In genomic region chr6:41577865-41578713, GRCh38 we compare ENCODE assay signal across 8 cellular contexts. TPM values are rescaled to one million over a fixed set of nuclear protein-coding genes. Genes with fewer than 3 reads are reported as not detected.
A peak's percentile ranks its signal among the peaks of the same experiment; 100 is the strongest.
DNase-seq lines count a peak whose midpoint lies in the region; ATAC-seq and TF ChIP-seq lines count a peak whose summit lies in the region.

No MANE protein-coding gene starts in this region.

- peaks cover 2% of the 10 kb centered on the region for H3K36me3 Mint-ChIP-seq in T-helper 17 cell (ENCODE audit: low read depth)

- H3K4me3 ChIP-seq in Loucy (ENCODE audit: low read length, poor library complexity, severe bottlenecking) (no peak overlapping the region), suprapubic skin (no peak overlapping the region)

- TF ChIP-seq EP300 in suprapubic skin (IDR thresholded peaks at IDR 0.05): no peak

- H4K20me1 ChIP-seq in Loucy (ENCODE audit: insufficient read depth, low read length, poor library complexity, severe bottlenecking): no peaks in the 10 kb centered on the region

- ATAC-seq in T-helper 17 cell: no peak
- ATAC-seq in HG03342 (IDR thresholded peaks at IDR 0.05; ENCODE audit: unreplicated experiment): no peak
- no peak for ATAC-seq in GM19397 (IDR thresholded peaks at IDR 0.05; ENCODE audit: unreplicated experiment)

- H3K9me3 ChIP-seq in Loucy (ENCODE audit: insufficient read depth, low read depth, low read length) (no peaks in the 10 kb centered on the region), T-helper 17 cell (ENCODE audit: control insufficient read depth, low read length, poor library complexity, severe bottlenecking) (no peaks in the 10 kb centered on the region), suprapubic skin (no peaks in the 10 kb centered on the region)

- DNase-seq in Ammon's horn (ENCODE audit: low spot score) (peak; percentile 62), T-helper 17 cell (no peak), hepatic stellate cell (ENCODE audit: low spot score) (peak; percentile 77), suprapubic skin (ENCODE audit: low spot score in 2 of 2) (no peak), kidney glomerular epithelial cell (lab: John Stamatoyannopoulos, UW) (no peak)

- H3K36me3 ChIP-seq in Loucy (ENCODE audit: insufficient read depth, low read length): peaks cover 27% of the 10 kb centered on the region; the same call in 1 of the 2 replicates
- peaks cover 4% of the 10 kb centered on the region for H3K36me3 ChIP-seq in suprapubic skin

- H3K27ac Mint-ChIP-seq in T-helper 17 cell: peak overlapping the region; percentile 63

- 44% methylated on average over 9 of the region's 9 CpGs for WGBS in suprapubic skin

- no peaks in the 10 kb centered on the region for H3F3A ChIP-seq in Loucy (ENCODE audit: low read depth)

- H3K4me1 ChIP-seq in Loucy (ENCODE audit: insufficient read depth, low read length, poor library complexity, severe bottlenecking) (peaks cover 18% of the 10 kb centered on the region), suprapubic skin (peaks cover 17% of the 10 kb centered on the region)

- no peak for TF ChIP-seq CTCF in Loucy (conservative IDR thresholded peaks at IDR 0.05; ENCODE audit: low read length)
- TF ChIP-seq CTCF in suprapubic skin (IDR thresholded peaks at IDR 0.05): no peak

- H2AFZ ChIP-seq in Loucy (ENCODE audit: low read length): no peak overlapping the region

- H3K4me1 Mint-ChIP-seq in T-helper 17 cell: peaks cover 15% of the 10 kb centered on the region

- H3K4me3 Mint-ChIP-seq in T-helper 17 cell: peak overlapping the region; percentile 7

- H3K27me3 ChIP-seq in Loucy (ENCODE audit: insufficient read depth, low read length, poor library complexity, severe bottlenecking) (no peaks in the 10 kb centered on the region), suprapubic skin (no peaks in the 10 kb centered on the region)

- H3K27ac ChIP-seq in suprapubic skin: peak overlapping the region; percentile 24

- peak overlapping the region; percentile 13 for H3K4me2 ChIP-seq in Loucy (ENCODE audit: low read depth, low read length, poor library complexity, severe bottlenecking)

- TF ChIP-seq POLR2A in suprapubic skin (IDR thresholded peaks at IDR 0.05): no peak

- H3K9me2 ChIP-seq in Loucy (replicated peaks; ENCODE audit: low read depth, low read length): no peaks in the 10 kb centered on the region

- no peaks in the 10 kb centered on the region for H3K79me2 ChIP-seq in Loucy (ENCODE audit: insufficient read depth, low read length)

- peak overlapping the region; percentile 33 for H3K9ac ChIP-seq in Loucy (ENCODE audit: low read depth, low read length, poor library complexity, severe bottlenecking)

- H3K27me3 Mint-ChIP-seq in T-helper 17 cell: no peaks in the 10 kb centered on the region

RNA-seq across cellular contexts. Expression of gene FOXP4, which starts 31.9 kb away (rescaled TPM):
- 10 to 100 TPM in 1 of 2 donors, 1 to 10 TPM in 1; 7.5 to 10.6 TPM for total RNA-seq in T-helper 17 cell
- 10 to 100 TPM in 2 of 4 donors, 1 to 10 TPM in 2; 8.1 to 12.1 (median 10.4) TPM for total RNA-seq in suprapubic skin

Comparison
In these comparisons a context has a peak if more than half of its experiments do, and no peak if none do; other contexts are left out.
1. DNase-seq: peak in Ammon's horn (single experiment) and hepatic stellate cell (single experiment); none in T-helper 17 cell (0 of 3), suprapubic skin (0 of 2) and kidney glomerular epithelial cell (single experiment).